21 cellular contexts compared by ENCODE assay signal in genomic region chr16:70561623-70562022, GRCh38. TPM values are rescaled to one million over a fixed set of nuclear protein-coding genes. Genes with fewer than 3 reads are reported as not detected.
DNase-seq lines count a peak whose midpoint lies in the region; ATAC-seq lines count a peak whose summit lies in the region.
"Had no signal": no experiment of that assay in that cellular context is flagged by ENCODE, and none has a peak within 500 bp of the region (broad histone marks: within the 10 kb centered on the region; RNA-seq: fewer than 3 reads in every experiment).

No MANE protein-coding gene starts in this region.

- H3K27me3 Mint-ChIP-seq in stimulated activated naive CD8-positive, alpha-beta T cell treated with anti-CD3 and anti-CD28 coated beads, Interleukin-15, Interleukin-2, amounts not matched to agents 100 ng/mL and 50 ng/mL, for 24 hours: no peaks in the 10 kb centered on the region
- no peaks in the 10 kb centered on the region for H3K27me3 Mint-ChIP-seq in stimulated activated naive CD8-positive, alpha-beta T cell treated with anti-CD3 and anti-CD28 coated beads, Interleukin-15, amount 100 ng/mL, for 72 hours
- H3K27me3 Mint-ChIP-seq in T-cell: no peaks in the 10 kb centered on the region
- H3K27me3 Mint-ChIP-seq: CD8-positive, alpha-beta memory T cell; IgD-negative memory B cell had no signal

- H3K9me3 ChIP-seq in esophagus (ENCODE audit: control insufficient read depth in 2 of 2, insufficient read depth in 1 of 2, low read depth in 1 of 2, low read length in 1 of 2): no peaks in the 10 kb centered on the region

- ATAC-seq in stimulated activated naive CD8-positive, alpha-beta T cell treated with anti-CD3 and anti-CD28 coated beads, Interleukin-15, amount 100 ng/mL, for 72 hours: no peak
- no peak for ATAC-seq in T-cell (replicated peaks in 1 of 4)
- no peak for ATAC-seq in HG02623 (IDR thresholded peaks at IDR 0.05; ENCODE audit: unreplicated experiment)
- ATAC-seq: Panc1 had no signal

- H3K4me1 Mint-ChIP-seq in stimulated activated naive CD8-positive, alpha-beta T cell treated with anti-CD3 and anti-CD28 coated beads, Interleukin-15, Interleukin-2, amounts not matched to agents 100 ng/mL and 50 ng/mL, for 24 hours (ENCODE audit: low read depth): no peaks in the 10 kb centered on the region
- H3K4me1 Mint-ChIP-seq in stimulated activated naive CD8-positive, alpha-beta T cell treated with anti-CD3 and anti-CD28 coated beads, Interleukin-15, amount 100 ng/mL, for 72 hours: peaks cover 9% of the 10 kb centered on the region
- peaks cover 0 to 4% (median under 1%) of the 10 kb centered on the region in 3 donors for H3K4me1 Mint-ChIP-seq in T-cell
- H3K4me1 Mint-ChIP-seq: CD8-positive, alpha-beta memory T cell; IgD-negative memory B cell had no signal

- POLR2A ChIA-PET in T-cell (lab: Charles Lee): interaction anchor here (0.5 to 0.6 kb wide), 2 partner anchors 33 to 745 kb away, joined by 3 to 9 read pairs; no protein-coding TSS in a partner anchor

- DNase-seq in stimulated activated naive CD8-positive, alpha-beta T cell treated with anti-CD3 and anti-CD28 coated beads, Interleukin-15, amount 100 ng/mL, for 72 hours: no peak
- DNase-seq in midbrain (lab: John Stamatoyannopoulos, UW) (peak; percentile 53), AML-193 (lab: John Stamatoyannopoulos, UW) (no peak), T-cell (no peak), GDM1 (lab: John Stamatoyannopoulos, UW) (no peak)
- DNase-seq: activated gamma-delta T cell; CD8-positive, alpha-beta memory T cell; cortex of kidney; DND-41; left cardiac atrium; NCI-H2171; NCI-H748 treated with DMSO at 0.1 percent for 48 hours; stimulated activated CD4-positive, alpha-beta T cell treated with anti-CD3 and anti-CD28 coated beads, Interleukin-12 subunit alpha, Interleukin-12 subunit beta, amount 100 ng/mL, for 4 hours; stimulated activated naive CD4-positive, alpha-beta T cell treated with Interleukin-2 at 50 U/mL for 16 hours had no signal

- CTCF ChIA-PET in T-cell (lab: Charles Lee): no interaction called here

- no peaks in the 10 kb centered on the region for H3K27me3 ChIP-seq in esophagus (ENCODE audit: control insufficient read depth in 1 of 2, insufficient read depth in 2 of 2, low read length in 2 of 2)

- H3K4me3 ChIP-seq in esophagus (ENCODE audit: low read depth in 1 of 2, low read length in 2 of 2): no peak overlapping the region

- H3K27ac ChIP-seq in esophagus (ENCODE audit: low read depth in 2 of 2, low read length in 1 of 2): peak overlapping the region; percentile 68 to 76
- H3K27ac ChIP-seq: parathyroid adenoma, VCaP had no signal

- no peaks in the 10 kb centered on the region for H3K9me3 Mint-ChIP-seq in stimulated activated naive CD8-positive, alpha-beta T cell treated with anti-CD3 and anti-CD28 coated beads, Interleukin-15, Interleukin-2, amounts not matched to agents 100 ng/mL and 50 ng/mL, for 24 hours
- H3K9me3 Mint-ChIP-seq in stimulated activated naive CD8-positive, alpha-beta T cell treated with anti-CD3 and anti-CD28 coated beads, Interleukin-15, amount 100 ng/mL, for 72 hours: no peaks in the 10 kb centered on the region
- H3K9me3 Mint-ChIP-seq in T-cell: no peaks in the 10 kb centered on the region
- H3K9me3 Mint-ChIP-seq: CD8-positive, alpha-beta memory T cell; IgD-negative memory B cell had no signal

- peak overlapping the region; percentile 34 for H3K27ac Mint-ChIP-seq in stimulated activated naive CD8-positive, alpha-beta T cell treated with anti-CD3 and anti-CD28 coated beads, Interleukin-15, Interleukin-2, amounts not matched to agents 100 ng/mL and 50 ng/mL, for 24 hours
- H3K27ac Mint-ChIP-seq in stimulated activated naive CD8-positive, alpha-beta T cell treated with anti-CD3 and anti-CD28 coated beads, Interleukin-15, amount 100 ng/mL, for 72 hours: peak overlapping the region in 1 of 2 donors; percentile 19
- no peak overlapping the region for H3K27ac Mint-ChIP-seq in T-cell
- H3K27ac Mint-ChIP-seq: IgD-negative memory B cell had no signal

- peaks cover 0 to 6% of the 10 kb centered on the region in 2 donors for H3K4me1 ChIP-seq in esophagus (ENCODE audit: control insufficient read depth in 2 of 2, insufficient read depth in 2 of 2, low read length in 1 of 2)
- H3K4me1 ChIP-seq: parathyroid adenoma had no signal

- H3K36me3 Mint-ChIP-seq in stimulated activated naive CD8-positive, alpha-beta T cell treated with anti-CD3 and anti-CD28 coated beads, Interleukin-15, Interleukin-2, amounts not matched to agents 100 ng/mL and 50 ng/mL, for 24 hours (ENCODE audit: low read depth): peaks cover 87% of the 10 kb centered on the region
- peaks cover 62% of the 10 kb centered on the region for H3K36me3 Mint-ChIP-seq in T-cell
- H3K36me3 Mint-ChIP-seq: IgD-negative memory B cell had no signal

- 56 to 75% methylated on average over 9 of the region's 9 CpGs for WGBS in esophagus, 2 donors

- peak overlapping the region; percentile 19 for H3K4me3 Mint-ChIP-seq in stimulated activated naive CD8-positive, alpha-beta T cell treated with anti-CD3 and anti-CD28 coated beads, Interleukin-15, Interleukin-2, amounts not matched to agents 100 ng/mL and 50 ng/mL, for 24 hours
- no peak overlapping the region for H3K4me3 Mint-ChIP-seq in stimulated activated naive CD8-positive, alpha-beta T cell treated with anti-CD3 and anti-CD28 coated beads, Interleukin-15, amount 100 ng/mL, for 72 hours
- H3K4me3 Mint-ChIP-seq in T-cell: no peak overlapping the region
- H3K4me3 Mint-ChIP-seq: CD8-positive, alpha-beta memory T cell; IgD-negative memory B cell had no signal

- H3K36me3 ChIP-seq in esophagus (ENCODE audit: control insufficient read depth in 2 of 2, insufficient read depth in 2 of 2, low read length in 1 of 2): peaks cover 10 to 33% of the 10 kb centered on the region in 2 donors

RNA-seq across cellular contexts. Expression of gene SF3B3, which starts 38.0 kb away (rescaled TPM):
- 100 to 1,000 TPM; 114 to 129 TPM for polyA plus RNA-seq in esophagus
- 100 to 1,000 TPM; 202 to 291 (median 264) TPM for total RNA-seq in T-cell

RNA-seq across cellular contexts. Expression of gene COG4, which starts 38.3 kb away (rescaled TPM):
- 10 to 100 TPM; 41.8 to 42.7 TPM for polyA plus RNA-seq in esophagus
- 10 to 100 TPM; 49.5 to 70.6 (median 60.6) TPM for total RNA-seq in T-cell
